39 cellular contexts compared by ENCODE assay signal in the genomic region with DNA sequence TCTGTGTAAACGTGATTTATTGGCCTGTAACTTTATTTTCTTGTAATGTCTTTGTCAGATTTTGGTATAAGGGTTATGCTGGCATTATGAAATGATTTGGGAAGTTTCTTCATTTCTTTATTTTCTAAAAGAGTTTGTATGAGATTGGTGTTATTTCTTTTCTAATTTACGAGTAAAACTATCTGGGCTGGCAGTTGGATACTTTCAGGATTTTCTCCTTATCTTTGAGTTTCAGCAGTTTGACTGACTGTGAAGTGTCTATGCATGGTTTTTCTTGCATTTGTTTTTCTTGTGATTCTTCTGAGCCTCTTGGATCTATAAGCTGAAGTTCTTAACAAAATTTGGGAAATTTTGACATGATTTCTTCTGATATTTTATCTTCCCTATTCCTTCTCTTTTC. TPM values are rescaled to one million over a fixed set of nuclear protein-coding genes. Genes with fewer than 3 reads are reported as not detected.
"Had no signal": no experiment of that assay in that cellular context is flagged by ENCODE, and none has a peak within 500 bp of the region (broad histone marks: within the 10 kb centered on the region; RNA-seq: fewer than 3 reads in every experiment).

No MANE protein-coding gene starts in this region.

- H3K4me2 ChIP-seq: KMS-11 had no signal

- H3K4me3 ChIP-seq: MG63 had no signal

- DNase-seq: Karpas-422, Kasumi-1, KG1, MG63, MM.1S, MV-4-11, NCI-H1048, NCI-H1092, NCI-H1092 treated with DMSO at 0.1 percent for 48 hours, NCI-H1105, NCI-H1105 treated with DMSO at 0.1 percent for 48 hours, NCI-H1417, NCI-H1417 treated with DMSO at 0.1 percent for 48 hours, NCI-H1436, NCI-H1436 treated with DMSO at 0.1 percent for 48 hours, NCI-H146, NCI-H1694, NCI-H1694 treated with DMSO at 0.1 percent for 48 hours, NCI-H187, NCI-H187 treated with DMSO at 0.1 percent for 48 hours, NCI-H1930, NCI-H2029, NCI-H2029 treated with DMSO at 0.1 percent for 48 hours, NCI-H2081, NCI-H2081 treated with DMSO at 0.1 percent for 48 hours, NCI-H2107, NCI-H2171, NCI-H2171 treated with DMSO at 0.1 percent for 48 hours, NCI-H2227 treated with DMSO at 0.1 percent for 48 hours, NCI-H226, NCI-H345, NCI-H446, NCI-H446 treated with DMSO at 0.1 percent for 48 hours, NCI-H510A had no signal

- H3K27me3 ChIP-seq: MG63 had no signal

- H3K27ac ChIP-seq: KMS-11 had no signal

- H3K9ac ChIP-seq: KMS-11 had no signal

RNA-seq across cellular contexts. Expression of gene ADGRG7, which starts 18.1 kb away (rescaled TPM):
- total RNA-seq: LHCN-M2, M059J, MCF 10A, NCI-H460 had no signal
